8 cellular contexts compared by ENCODE assay signal in genomic region chr4:56434599-56435000, GRCh38. TPM values are rescaled to one million over a fixed set of nuclear protein-coding genes. Genes with fewer than 3 reads are reported as not detected.
A peak's percentile ranks its signal among the peaks of the same experiment; 100 is the strongest.
DNase-seq lines count a peak whose midpoint lies in the region; ATAC-seq and TF ChIP-seq lines count a peak whose summit lies in the region.

No MANE protein-coding gene starts in this region.

- DNase-seq in DMS79 (lab: John Stamatoyannopoulos, UW) (peak; percentile 47), WERI-Rb-1 (no peak), skeletal muscle cell (ENCODE audit: low read depth) (no peak), kidney tubule cell (ENCODE audit: low spot score) (no peak), SW 1271 (lab: John Stamatoyannopoulos, UW) (no peak)
- no peak for DNase-seq in activated CD4-positive, alpha-beta T cell treated with anti-CD3 and anti-CD28 coated beads for 4 hours

- H3K27me3 ChIP-seq in HUES64 (ENCODE audit: insufficient read depth, low read length) (no peaks in the 10 kb centered on the region), WERI-Rb-1 (ENCODE audit: insufficient read depth, low read depth, severe bottlenecking) (no peaks in the 10 kb centered on the region), gastroesophageal sphincter (no peaks in the 10 kb centered on the region)

- TF ChIP-seq EP300 in gastroesophageal sphincter (IDR thresholded peaks at IDR 0.05) = no peak

- H3K9me3 ChIP-seq in HUES64 (ENCODE audit: insufficient read depth, low read depth, low read length) = no peaks in the 10 kb centered on the region
- H3K9me3 ChIP-seq in WERI-Rb-1 (ENCODE audit: severe bottlenecking) = no peaks in the 10 kb centered on the region
- H3K9me3 ChIP-seq in gastroesophageal sphincter = no peaks in the 10 kb centered on the region

- H3K4me1 ChIP-seq in HUES64 (ENCODE audit: insufficient read depth, low read length) = peaks cover 23% of the 10 kb centered on the region
- peaks cover 0 to 33% (median 0%) of the 10 kb centered on the region in 3 donors for H3K4me1 ChIP-seq in gastroesophageal sphincter

- peak overlapping the region; percentile 91 for H3K9ac ChIP-seq in HUES64 (ENCODE audit: low read depth, low read length)

- peak overlapping the region; percentile 87 for H3K27ac ChIP-seq in HUES64 (ENCODE audit: low read depth, low read length)
- peak overlapping the region; percentile 96 for H3K27ac ChIP-seq in WERI-Rb-1
- peak overlapping the region in 3 of 4 donors; percentile 92 to 97 (median 94) for H3K27ac ChIP-seq in gastroesophageal sphincter

- no peak for ATAC-seq in gastroesophageal sphincter

- H3K36me3 ChIP-seq in HUES64 (ENCODE audit: insufficient read depth, low read length) (peaks cover 16% of the 10 kb centered on the region; the same call in 1 of the 2 replicates), WERI-Rb-1 (peaks cover 18% of the 10 kb centered on the region), gastroesophageal sphincter (no peaks in the 10 kb centered on the region)

- TF ChIP-seq POLR2A in gastroesophageal sphincter (IDR thresholded peaks at IDR 0.05) = no peak

- peak overlapping the region; percentile 72 for H3K4me3 ChIP-seq in HUES64 (ENCODE audit: low read length)
- H3K4me3 ChIP-seq in WERI-Rb-1 (ENCODE audit: low read depth, low read length) = peak overlapping the region; percentile 99
- H3K4me3 ChIP-seq in gastroesophageal sphincter = peak overlapping the region; percentile 45 to 72
- H3K4me3 ChIP-seq in skeletal muscle cell (ENCODE audit: low read depth, low read length) = peak overlapping the region; percentile 89

- 0% methylated on average over 9 of the region's 9 CpGs for WGBS in HUES64
- WGBS in gastroesophageal sphincter (ENCODE audit: low coverage in 1 of 2), 2 donors = 14 to 18% methylated on average over 3 of the region's 9 CpGs

- no peak for TF ChIP-seq CTCF in WERI-Rb-1 (IDR thresholded peaks at IDR 0.05; ENCODE audit: low read depth, low read length)
- no peak for TF ChIP-seq CTCF in gastroesophageal sphincter (IDR thresholded peaks at IDR 0.05)

RNA-seq across cellular contexts. Expression of gene PPAT, which starts 0.8 kb away (rescaled TPM):
- polyA plus RNA-seq in HUES64 (2013, experiment 1 of 2) = 54.8 TPM
- polyA plus RNA-seq in HUES64 (2013, experiment 2 of 2) = 54.0 TPM
- total RNA-seq in gastroesophageal sphincter = 1 to 10 TPM; 2.5 to 8.8 (median 4.1) TPM

RNA-seq across cellular contexts. Expression of gene PAICS, which starts 1.5 kb away (rescaled TPM):
- polyA plus RNA-seq in HUES64 (2013, experiment 1 of 2) = 328 TPM
- polyA plus RNA-seq in HUES64 (2013, experiment 2 of 2) = 347 TPM
- total RNA-seq in gastroesophageal sphincter = 10 to 100 TPM; 18.8 to 26.0 (median 24.4) TPM

RNA-seq across cellular contexts. Expression of gene SRP72, which starts 32.8 kb away (rescaled TPM):
- 96.8 TPM for polyA plus RNA-seq in HUES64 (2013, experiment 1 of 2)
- 96.0 TPM for polyA plus RNA-seq in HUES64 (2013, experiment 2 of 2)
- total RNA-seq in gastroesophageal sphincter = 10 to 100 TPM; 43.6 to 55.6 (median 48.1) TPM

RNA-seq across cellular contexts. Expression of gene AASDH, which starts 47.3 kb away (rescaled TPM):
- 8.9 TPM for polyA plus RNA-seq in HUES64 (2013, experiment 1 of 2)
- 11.2 TPM for polyA plus RNA-seq in HUES64 (2013, experiment 2 of 2)
- 10 to 100 TPM in 2 of 4 donors, 1 to 10 TPM in 2; 4.5 to 13.1 (median 9.5) TPM for total RNA-seq in gastroesophageal sphincter
